Comparison of ENCODE assay signal across 7 cellular contexts in genomic region chr17:40363480-40363838, GRCh38. TPM values are rescaled to one million over a fixed set of nuclear protein-coding genes. Genes with fewer than 3 reads are reported as not detected.
DNase-seq lines count a peak whose midpoint lies in the region; ATAC-seq and TF ChIP-seq lines count a peak whose summit lies in the region.

No MANE protein-coding gene starts in this region.

- no peak for TF ChIP-seq CTCF in Peyer's patch (IDR thresholded peaks at IDR 0.05)
- TF ChIP-seq CTCF in fibroblast of the aortic adventitia (IDR thresholded peaks at IDR 0.05; ENCODE audit: insufficient read depth, low read length) = no peak

- TF ChIP-seq POLR2A in Peyer's patch (IDR thresholded peaks at IDR 0.05) = no peak

- H3K9ac ChIP-seq in GM23248 = peak overlapping the region; percentile 77
- H3K9ac ChIP-seq in rectal smooth muscle tissue (ENCODE audit: low read length) = no peak overlapping the region

- H3K4me3 ChIP-seq in GM23248 = peak overlapping the region; percentile 76
- peak overlapping the region; percentile 31 to 74 (median 64) for H3K4me3 ChIP-seq in Peyer's patch
- H3K4me3 ChIP-seq in fibroblast of the aortic adventitia (ENCODE audit: low read depth, low read length) = peak overlapping the region; percentile 64
- H3K4me3 ChIP-seq in rectal smooth muscle tissue (ENCODE audit: low read length) = peak overlapping the region; percentile 78

- H3K9me3 ChIP-seq in GM23248 (ENCODE audit: low read depth) (no peaks in the 10 kb centered on the region), Peyer's patch (no peaks in the 10 kb centered on the region)

- WGBS in GM23248 (ENCODE audit: low coverage in 1 of 2, low lambda C conversion rate in 2 of 2, missing lambda C conversion rate in 2 of 2), 2 experiments = 0 to 5% methylated on average over 16 to 32 of the region's 40 CpGs

- no peak for ATAC-seq in HG03432 (IDR thresholded peaks at IDR 0.05; ENCODE audit: unreplicated experiment)
- no peak for ATAC-seq in GM21447 (IDR thresholded peaks at IDR 0.05; ENCODE audit: unreplicated experiment)

- H3K9me2 ChIP-seq in GM23248 (ENCODE audit: insufficient read depth) = no peaks in the 10 kb centered on the region

- in situ Hi-C loops in GM23248 (cut with MboI) = loop anchor here (10.0 to 25.0 kb wide), 2 partner anchors 171 to 424 kb away; partner anchors contain the start of genes KRT27 and KRT28

- no peaks in the 10 kb centered on the region for H4K20me1 ChIP-seq in GM23248 (ENCODE audit: insufficient read depth)

- H3K4me1 ChIP-seq in GM23248 (ENCODE audit: insufficient read depth) (no peaks in the 10 kb centered on the region; the same call in 1 of the 2 replicates), Peyer's patch (peaks cover 0 to 22% (median 8%) of the 10 kb centered on the region in 4 donors), rectal smooth muscle tissue (ENCODE audit: control insufficient read depth, insufficient read depth, low read length) (peaks cover 2% of the 10 kb centered on the region)

- no peaks in the 10 kb centered on the region for H3K36me3 ChIP-seq in GM23248 (ENCODE audit: low read depth)
- H3K36me3 ChIP-seq in Peyer's patch = no peaks in the 10 kb centered on the region
- H3K36me3 ChIP-seq in rectal smooth muscle tissue (ENCODE audit: control insufficient read depth, insufficient read depth, low read length) = no peaks in the 10 kb centered on the region

- DNase-seq in GM23248 (peak; percentile 71), Peyer's patch (peak in 1 of 3 donors; percentile 62), fibroblast of the aortic adventitia (ENCODE audit: low read depth) (no peak), foreskin melanocyte (no peak)

- no peaks in the 10 kb centered on the region for H3K27me3 ChIP-seq in GM23248 (replicated peaks; ENCODE audit: insufficient read depth)
- no peaks in the 10 kb centered on the region for H3K27me3 ChIP-seq in Peyer's patch
- peaks cover 3% of the 10 kb centered on the region for H3K27me3 ChIP-seq in rectal smooth muscle tissue (ENCODE audit: control insufficient read depth, insufficient read depth, low read length)

- peak overlapping the region; percentile 83 for H2AFZ ChIP-seq in GM23248

- peak overlapping the region; percentile 67 for H3K4me2 ChIP-seq in GM23248 (ENCODE audit: unreplicated experiment)

- H3F3A ChIP-seq in GM23248 (ENCODE audit: insufficient read depth) = no peaks in the 10 kb centered on the region

- H3K79me2 ChIP-seq in GM23248 (ENCODE audit: insufficient read depth) = no peaks in the 10 kb centered on the region

- H3K27ac ChIP-seq in GM23248 = no peak overlapping the region
- H3K27ac ChIP-seq in Peyer's patch = peak overlapping the region in 1 of 4 donors; percentile 10
- no peak overlapping the region for H3K27ac ChIP-seq in rectal smooth muscle tissue (ENCODE audit: low read depth, low read length)

RNA-seq across cellular contexts. Expression of gene GJD3, which starts 1.1 kb away (rescaled TPM):
- total RNA-seq in GM23248 (2014; rRNA removed; shearing (Covaris generic)) = 1.2 TPM in 1 of 2 replicates, not detected in the other
- 1.3 and 2.0 TPM in 2 replicates for polyA plus RNA-seq in GM23248 (2016; fragmentation: Nextera tagmentation; extraction: Ambion mirVana)
- 1 to 10 TPM in 1 of 4 donors, not detected in 3; 1.6 TPM for total RNA-seq in Peyer's patch
- 5.9 TPM in 1 of 2 replicates, not detected in the other for total RNA-seq in fibroblast of the aortic adventitia (ENCODE audit: low replicate concordance)

RNA-seq across cellular contexts. Expression of gene TOP2A, which starts 54.2 kb away (rescaled TPM):
- total RNA-seq in GM23248 (2014; rRNA removed; shearing (Covaris generic)) = 71.4 and 75.8 TPM in 2 replicates
- 39.6 and 47.0 TPM in 2 replicates for polyA plus RNA-seq in GM23248 (2016; fragmentation: Nextera tagmentation; extraction: Ambion mirVana)
- total RNA-seq in Peyer's patch = 10 to 100 TPM; 11.8 to 32.2 (median 16.5) TPM
- total RNA-seq in fibroblast of the aortic adventitia (ENCODE audit: low replicate concordance) = 25.3 and 145 TPM in 2 replicates

RNA-seq across cellular contexts. Expression of gene RARA, which starts 54.5 kb away (rescaled TPM):
- 32.2 and 38.9 TPM in 2 replicates for total RNA-seq in GM23248 (2014; rRNA removed; shearing (Covaris generic))
- 23.7 and 24.5 TPM in 2 replicates for polyA plus RNA-seq in GM23248 (2016; fragmentation: Nextera tagmentation; extraction: Ambion mirVana)
- total RNA-seq in Peyer's patch = 10 to 100 TPM; 46.2 to 93.3 (median 72.1) TPM
- total RNA-seq in fibroblast of the aortic adventitia (ENCODE audit: low replicate concordance) = 16.0 and 25.2 TPM in 2 replicates
